7 cellular contexts compared by ENCODE assay signal in the genomic region with DNA sequence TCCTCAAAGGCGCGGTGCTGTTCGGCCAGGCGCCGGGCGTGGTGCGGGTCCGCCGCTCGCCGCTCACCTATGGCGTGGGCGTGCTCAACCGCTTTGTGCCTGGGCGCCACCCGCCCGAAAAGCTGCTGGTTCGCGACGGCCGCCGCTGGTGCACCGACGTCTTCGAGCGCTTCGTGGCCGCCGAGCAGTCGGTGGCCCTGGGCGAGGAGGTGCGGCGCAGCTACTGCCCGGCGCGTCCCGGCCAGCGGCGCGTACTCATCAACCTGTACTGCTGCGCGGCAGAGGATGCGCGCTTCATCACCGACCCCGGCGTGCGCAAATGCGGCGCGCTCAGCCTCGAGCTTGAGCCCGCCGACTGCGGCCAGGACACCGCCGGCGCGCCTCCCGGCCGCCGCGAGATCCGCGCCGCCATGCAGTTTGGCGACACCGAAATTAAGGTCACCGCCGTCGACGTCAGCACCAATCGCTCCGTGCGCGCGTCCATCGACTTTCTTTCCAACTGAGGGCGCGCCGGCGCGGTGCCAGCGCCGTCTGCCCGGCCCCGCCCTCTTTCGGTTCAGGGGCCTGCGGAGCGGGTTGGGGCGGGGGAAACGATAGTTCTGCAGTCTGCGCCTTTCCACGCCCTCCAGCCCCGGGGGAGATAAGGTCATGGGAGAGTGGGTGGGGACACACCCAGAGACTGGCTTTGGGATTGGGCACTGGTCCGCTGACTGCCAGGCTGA. TPM values are rescaled to one million over a fixed set of nuclear protein-coding genes. Genes with fewer than 3 reads are reported as not detected.
DNase-seq lines count a peak whose midpoint lies in the region; ATAC-seq and TF ChIP-seq lines count a peak whose summit lies in the region.

No MANE protein-coding gene starts in this region.

- DNase-seq in NCI-H2196 treated with DMSO at 0.1 percent for 48 hours (lab: John Stamatoyannopoulos, UW; ENCODE audit: unreplicated experiment), result peak; percentile 84
- peak; percentile 60 to 66 for DNase-seq in activated T-cell treated with anti-CD3 and anti-CD28 coated beads, Interleukin-2, amount 50 U/mL, for 48 hours
- peak; percentile 77 for DNase-seq in Right ventricle myocardium superior
- DNase-seq in psoas muscle, result peak in 1 of 2 donors; percentile 53
- DNase-seq in NCI-H2081 (lab: John Stamatoyannopoulos, UW), result no peak

- H3K9me3 ChIP-seq in psoas muscle, result no peaks in the 10 kb centered on the region

- 45 to 51% (median 48%) methylated on average over 82 to 96 of the region's 96 CpGs for WGBS in psoas muscle, 3 donors

- ATAC-seq in Right ventricle myocardium superior (ENCODE audit: poor library complexity), result peak; percentile 61
- peak; percentile 9 to 44 (median 22) for ATAC-seq in psoas muscle
- ATAC-seq in GM19463 (IDR thresholded peaks at IDR 0.05; ENCODE audit: unreplicated experiment), result no peak
- ATAC-seq in GM21737 (IDR thresholded peaks at IDR 0.05; ENCODE audit: unreplicated experiment), result no peak

- H3K4me3 ChIP-seq in psoas muscle, result peak overlapping the region; percentile 62

- H3K4me1 ChIP-seq in psoas muscle, result no peaks in the 10 kb centered on the region

- H3K36me3 ChIP-seq in psoas muscle (ENCODE audit: insufficient read depth in 1 of 2, low read depth in 1 of 2), result no peaks in the 10 kb centered on the region

- no peak overlapping the region for H3K27ac ChIP-seq in psoas muscle

- H3K27me3 ChIP-seq in psoas muscle (ENCODE audit: insufficient read depth in 3 of 3, low read length in 2 of 3), result peaks cover 0 to 40% (median 6%) of the 10 kb centered on the region in 3 donors

- intact Hi-C loops in Right ventricle myocardium superior (cut with DNase I) (loop anchor here (10.0 kb wide), 1 partner anchor 77 kb away; no protein-coding TSS in a partner anchor), psoas muscle (cut with DNase I) (loop anchor here in 1 of 2 donors (5.0 kb wide), 1 partner anchor 35 kb away; no protein-coding TSS in a partner anchor)

- TF ChIP-seq CTCF in psoas muscle (IDR thresholded peaks at IDR 0.05), result no peak

RNA-seq across cellular contexts. Expression of a gene that starts 15.7 kb away (rescaled TPM):
- total RNA-seq in Right ventricle myocardium superior (11.3 TPM), psoas muscle (10 to 100 TPM; 11.9 to 16.0 (median 13.4) TPM)
- 10 to 100 TPM; 10.7 to 24.7 (median 15.4) TPM for polyA plus RNA-seq in psoas muscle

RNA-seq across cellular contexts. Expression of a gene that starts 19.3 kb away (rescaled TPM):
- 16.6 TPM for total RNA-seq in Right ventricle myocardium superior
- 1 to 10 TPM; 5.7 to 9.7 (median 8.2) TPM for total RNA-seq in psoas muscle
- 1 to 10 TPM; 4.0 to 7.6 (median 7.5) TPM for polyA plus RNA-seq in psoas muscle

RNA-seq across cellular contexts. Expression of a gene that starts 29.4 kb away (rescaled TPM):
- total RNA-seq in Right ventricle myocardium superior, result 0.32 TPM
- total RNA-seq in psoas muscle, result under 1 TPM in 1 of 4 donors, not detected in 3; 0.13 TPM
- polyA plus RNA-seq in psoas muscle, result 1 to 10 TPM in 1 of 3 donors, under 1 TPM in 2; 0.12 to 1.7 (median 0.35) TPM

RNA-seq across cellular contexts. Expression of a gene that starts 34.7 kb away (rescaled TPM):
- total RNA-seq in Right ventricle myocardium superior (68.3 TPM), psoas muscle (100 to 1,000 TPM in 1 of 4 donors, 10 to 100 TPM in 3; 74.3 to 129 (median 97.8) TPM)
- polyA plus RNA-seq in psoas muscle, result 100 to 1,000 TPM in 2 of 3 donors, 10 to 100 TPM in 1; 84.0 to 144 (median 116) TPM

RNA-seq across cellular contexts. Expression of a gene that starts 39.4 kb away (rescaled TPM):
- 9.6 TPM for total RNA-seq in Right ventricle myocardium superior
- 1 to 10 TPM; 2.3 to 6.2 (median 3.5) TPM for total RNA-seq in psoas muscle
- 1 to 10 TPM in 2 of 3 donors, under 1 TPM in 1; 0.98 to 2.6 (median 1.3) TPM for polyA plus RNA-seq in psoas muscle

Comparison
In these comparisons a context has a peak if more than half of its experiments do, and no peak if none do; other contexts are left out.
1. DNase-seq: peak in NCI-H2196 treated with DMSO at 0.1 percent for 48 hours (single experiment), activated T-cell treated with anti-CD3 and anti-CD28 coated beads, Interleukin-2, amount 50 U/mL, for 48 hours (2 of 2) and Right ventricle myocardium superior (single experiment); none in NCI-H2081 (0 of 2).
2. ATAC-seq: peak in Right ventricle myocardium superior (single experiment) and psoas muscle (4 of 4); none in GM19463 (single experiment) and GM21737 (single experiment).